ENCODE assay signal across 24 cellular contexts in the genomic region with DNA sequence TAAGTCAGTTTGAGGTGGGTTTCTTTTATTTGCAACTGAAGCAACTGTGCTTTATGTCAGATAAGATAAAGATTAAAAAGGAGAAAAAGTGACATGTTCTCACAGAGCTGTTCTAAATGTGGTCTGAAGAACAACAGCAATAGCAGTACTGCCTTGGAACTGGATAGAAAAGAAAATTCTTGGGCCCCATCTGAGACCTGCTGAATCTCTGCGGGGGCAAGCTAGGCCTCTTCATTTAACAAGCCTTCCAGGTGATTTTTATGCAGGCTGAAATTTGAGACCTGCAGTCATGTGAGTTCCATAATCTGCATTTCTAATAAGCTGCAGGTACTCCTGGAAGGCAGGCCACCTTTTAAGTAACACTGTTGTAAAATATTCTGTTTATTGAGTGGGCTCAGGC.
DNase-seq lines count a peak whose midpoint lies in the region; ATAC-seq, FAIRE-seq and TF ChIP-seq lines count a peak whose summit lies in the region.
"Had no signal": no experiment of that assay in that cellular context is flagged by ENCODE, and none has a peak within 500 bp of the region (broad histone marks: within the 10 kb centered on the region; RNA-seq: fewer than 3 reads in every experiment).

No MANE protein-coding gene starts in this region.

- H3K9me3 ChIP-seq in KOPT-K1 (ENCODE audit: insufficient read depth, low read length, poor library complexity, severe bottlenecking) (peaks cover 7% of the 10 kb centered on the region), sigmoid colon (no peaks in the 10 kb centered on the region)

- intact Hi-C loops in sigmoid colon (cut with DNase I), result no loop called here

- no peak for FAIRE-seq in HTR-8/SVneo (lab: Jason Lieb, UNC)
- FAIRE-seq: D721Med had no signal

- no peaks in the 10 kb centered on the region for H3K27me3 ChIP-seq in sigmoid colon

- TF ChIP-seq CTCF in sigmoid colon (IDR thresholded peaks at IDR 0.05), result no peak

- TF ChIP-seq POLR2A in sigmoid colon (IDR thresholded peaks at IDR 0.05), result no peak

- H3K27ac ChIP-seq in KOPT-K1 (ENCODE audit: low read depth, low read length, poor library complexity, severe bottlenecking) (peak overlapping the region; percentile 21), sigmoid colon (no peak overlapping the region)
- H3K27ac ChIP-seq: C4-2B, PC-9 had no signal

- H3K36me3 ChIP-seq in KOPT-K1 (ENCODE audit: insufficient read depth, low read length) (no peaks in the 10 kb centered on the region), sigmoid colon (no peaks in the 10 kb centered on the region)

- H3K4me1 ChIP-seq in sigmoid colon, result no peaks in the 10 kb centered on the region

- WGBS in sigmoid colon, 2 donors, result 77 to 92% methylated on average over 1 of the region's 1 CpG

- H3K4me3 ChIP-seq in sigmoid colon, result no peak overlapping the region
- H3K4me3 ChIP-seq: PC-9 had no signal

- peak; percentile 49 for DNase-seq in NCI-H2171 treated with DMSO at 0.1 percent for 48 hours (lab: John Stamatoyannopoulos, UW)
- DNase-seq in NCI-H2171 (lab: John Stamatoyannopoulos, UW), result no peak
- peak; percentile 16 to 73 for DNase-seq in NCI-H526 (lab: John Stamatoyannopoulos, UW)
- DNase-seq in left kidney (ENCODE audit: low read depth, low spot score), result peak; percentile 18
- no peak for DNase-seq in sigmoid colon
- DNase-seq in HTR-8/SVneo (ENCODE audit: insufficient read length, low spot score), result no peak
- DNase-seq: DMS53, GDM1, IMR-90, MM.1S, NCI-H1092, NCI-H1694 treated with DMSO at 0.1 percent for 48 hours, NCI-H2081 treated with DMSO at 0.1 percent for 48 hours, NCI-H226, NCI-H524 treated with DMSO at 0.1 percent for 48 hours, PC-9, RPMI8226, SHP77, T1000 had no signal

- no peak for ATAC-seq in activated CD4-positive, CD25-positive, alpha-beta regulatory T cell treated with anti-CD3 and anti-CD28 coated beads, Interleukin-2, amount 50 U/mL, for 24 hours
- ATAC-seq: HCT116 had no signal

- no peak for TF ChIP-seq EP300 in sigmoid colon (IDR thresholded peaks at IDR 0.05)

Comparison
In these comparisons a context has a peak if more than half of its experiments do, and no peak if none do; other contexts are left out.
1. DNase-seq: peak in NCI-H2171 treated with DMSO at 0.1 percent for 48 hours (single experiment), NCI-H526 (2 of 2) and left kidney (single experiment); none in NCI-H2171 (single experiment), sigmoid colon (single experiment) and HTR-8/SVneo (single experiment).